ENCODE assay signal across 20 cellular contexts in genomic region chr17:49894761-49895160, GRCh38. TPM values are rescaled to one million over a fixed set of nuclear protein-coding genes. Genes with fewer than 3 reads are reported as not detected.
"Had no signal": no experiment of that assay in that cellular context is flagged by ENCODE, and none has a peak within 500 bp of the region (broad histone marks: within the 10 kb centered on the region; RNA-seq: fewer than 3 reads in every experiment).

No MANE protein-coding gene starts in this region.

- DNase-seq: activated CD4-positive, alpha-beta memory T cell treated with anti-CD3 and anti-CD28 coated beads for 36 hours; activated gamma-delta T cell; activated naive CD8-positive, alpha-beta T cell treated with anti-CD3 and anti-CD28 coated beads, Interleukin-2, amount 10 ng/mL, durations not matched to agents 7 days and 5 days; activated T-cell treated with anti-CD3 and anti-CD28 coated beads, Interleukin-2, amount 50 U/mL, for 48 hours; kidney glomerular epithelial cell; naive thymus-derived CD8-positive, alpha-beta T cell; psoas muscle; SK-N-SH; stimulated activated CD4-positive, alpha-beta T cell treated with anti-CD3 and anti-CD28 coated beads, Interleukin-2, amount 100 ng/mL, for 48 hours; stimulated activated naive CD8-positive, alpha-beta T cell treated with anti-CD3 and anti-CD28 coated beads, Interleukin-15, Interleukin-2, amounts not matched to agents 100 U/mL and 50 U/mL, for 24 hours; T-helper 1 cell had no signal

- H3K4me3 Mint-ChIP-seq: activated CD4-positive, alpha-beta memory T cell treated with anti-CD3 and anti-CD28 coated beads for 36 hours; activated naive CD8-positive, alpha-beta T cell treated with anti-CD3 and anti-CD28 coated beads, Interleukin-2, amount 10 ng/mL, durations not matched to agents 7 days and 5 days; naive thymus-derived CD8-positive, alpha-beta T cell had no signal

- H3K36me3 ChIP-seq: ascending aorta, cardiac muscle cell had no signal

- H3K27ac ChIP-seq: ascending aorta, cardiac muscle cell, hepatocyte, psoas muscle, VCaP had no signal

- H3K36me3 Mint-ChIP-seq: activated CD4-positive, alpha-beta memory T cell treated with anti-CD3 and anti-CD28 coated beads for 36 hours; activated naive CD8-positive, alpha-beta T cell treated with anti-CD3 and anti-CD28 coated beads, Interleukin-2, amount 10 ng/mL, durations not matched to agents 7 days and 5 days; naive thymus-derived CD8-positive, alpha-beta T cell had no signal

- H3K79me2 ChIP-seq: hepatocyte had no signal

- H3K4me2 ChIP-seq: hepatocyte, SK-N-SH had no signal

- H3K9me3 Mint-ChIP-seq: activated CD4-positive, alpha-beta memory T cell treated with anti-CD3 and anti-CD28 coated beads for 36 hours; activated naive CD8-positive, alpha-beta T cell treated with anti-CD3 and anti-CD28 coated beads, Interleukin-2, amount 10 ng/mL, durations not matched to agents 7 days and 5 days had no signal

- H3K9me3 ChIP-seq: ascending aorta, psoas muscle, SK-N-SH had no signal

- ATAC-seq: naive thymus-derived CD8-positive, alpha-beta T cell; psoas muscle; sciatic nerve; stimulated activated naive CD8-positive, alpha-beta T cell treated with anti-CD3 and anti-CD28 coated beads, Interleukin-15, Interleukin-2, amounts not matched to agents 100 U/mL and 50 U/mL, for 24 hours had no signal

- H3K4me1 Mint-ChIP-seq: activated naive CD8-positive, alpha-beta T cell treated with anti-CD3 and anti-CD28 coated beads, Interleukin-2, amount 10 ng/mL, durations not matched to agents 7 days and 5 days had no signal

- H3K27ac Mint-ChIP-seq: activated CD4-positive, alpha-beta memory T cell treated with anti-CD3 and anti-CD28 coated beads for 36 hours; activated naive CD8-positive, alpha-beta T cell treated with anti-CD3 and anti-CD28 coated beads, Interleukin-2, amount 10 ng/mL, durations not matched to agents 7 days and 5 days had no signal

- H3K4me3 ChIP-seq: ascending aorta, cardiac muscle cell, hepatocyte, psoas muscle had no signal

- H3K9ac ChIP-seq: SK-N-SH had no signal

- H2AFZ ChIP-seq: hepatocyte had no signal

- H3K27me3 ChIP-seq: ascending aorta had no signal

- H3K4me1 ChIP-seq: ascending aorta, psoas muscle had no signal

RNA-seq across cellular contexts. Expression of gene TAC4, which starts 46.9 kb away (rescaled TPM):
- total RNA-seq: activated CD4-positive, alpha-beta memory T cell treated with anti-CD3 and anti-CD28 coated beads for 36 hours; activated naive CD8-positive, alpha-beta T cell treated with anti-CD3 and anti-CD28 coated beads, Interleukin-2, amount 10 ng/mL, durations not matched to agents 7 days and 5 days; ascending aorta; cardiac muscle cell; hepatocyte; lung microvascular endothelial cell; mononuclear cell; naive thymus-derived CD8-positive, alpha-beta T cell; omental fat pad; psoas muscle; sciatic nerve; temporal lobe had no signal
- polyA plus RNA-seq: hepatocyte; naive thymus-derived CD8-positive, alpha-beta T cell; psoas muscle; SK-N-SH had no signal
